In genomic region chr1:38084700-38085099, GRCh38 we compare ENCODE assay signal across 1 cellular context.
TF ChIP-seq lines count a peak whose summit lies in the region.

No MANE protein-coding gene starts in this region.

TF ChIP-seq in HepG2, 621 proteins besides CTCF, POLR2A, EP300 and RAD21:
- TF ChIP-seq ZFX (CRISPR knock-in tag; IDR thresholded peaks at IDR 0.05; ENCODE audit: low read depth) (peak; percentile 27; the same call in 1 of the 2 replicates), ZNF484 (CRISPR knock-in tag; IDR thresholded peaks at IDR 0.05; ENCODE audit: borderline replicate concordance, low read depth) (no peak)
